Comparison of ENCODE assay signal across 8 cellular contexts in genomic region chr15:59247364-59247763, GRCh38. TPM values are rescaled to one million over a fixed set of nuclear protein-coding genes. Genes with fewer than 3 reads are reported as not detected.
A peak's percentile ranks its signal among the peaks of the same experiment; 100 is the strongest.
DNase-seq lines count a peak whose midpoint lies in the region; TF ChIP-seq lines count a peak whose summit lies in the region.

No MANE protein-coding gene starts in this region.

- intact Hi-C loops in thyroid gland (cut with DNase I) = loop anchor here (10.0 kb wide), 2 partner anchors 127 to 247 kb away; partner anchors contain the start of gene MYO1E
- intact Hi-C loops in posterior vena cava (cut with DNase I) = no loop called here

- H3K9me2 ChIP-seq in GM23248 (ENCODE audit: insufficient read depth) (no peaks in the 10 kb centered on the region), neural cell (ENCODE audit: insufficient read depth, low read length) (no peaks in the 10 kb centered on the region)

- H3K9me3 ChIP-seq in GM23248 (ENCODE audit: low read depth) = no peaks in the 10 kb centered on the region
- no peaks in the 10 kb centered on the region for H3K9me3 ChIP-seq in neural cell (ENCODE audit: low read length)
- no peaks in the 10 kb centered on the region for H3K9me3 ChIP-seq in thyroid gland

- in situ Hi-C loops in GM23248 (cut with MboI) = no loop called here

- H3F3A ChIP-seq in GM23248 (ENCODE audit: insufficient read depth) (no peaks in the 10 kb centered on the region), neural cell (ENCODE audit: insufficient read depth, low read length, poor library complexity, severe bottlenecking) (no peaks in the 10 kb centered on the region)

- H2AFZ ChIP-seq in GM23248 (no peak overlapping the region), neural cell (ENCODE audit: low read depth, low read length) (no peak overlapping the region)

- WGBS in GM23248 (ENCODE audit: low coverage in 1 of 2, low lambda C conversion rate in 2 of 2, missing lambda C conversion rate in 2 of 2), 2 experiments = 29 to 50% methylated on average over 2 of the region's 2 CpGs
- 5 to 17% methylated on average over 2 of the region's 2 CpGs for WGBS in thyroid gland, 2 donors

- no peaks in the 10 kb centered on the region for H3K27me3 ChIP-seq in GM23248 (replicated peaks; ENCODE audit: insufficient read depth)
- no peaks in the 10 kb centered on the region for H3K27me3 ChIP-seq in neural cell (ENCODE audit: insufficient read depth, low read depth, low read length)
- H3K27me3 ChIP-seq in thyroid gland = no peaks in the 10 kb centered on the region

- peak; percentile 31 for TF ChIP-seq RAD21 in neural cell (conservative IDR thresholded peaks at IDR 0.05)

- H4K20me1 ChIP-seq in GM23248 (ENCODE audit: insufficient read depth) (no peaks in the 10 kb centered on the region), neural cell (ENCODE audit: insufficient read depth) (no peaks in the 10 kb centered on the region)

- H3K36me3 ChIP-seq in GM23248 (ENCODE audit: low read depth) (peaks cover 22% of the 10 kb centered on the region), neural cell (ENCODE audit: insufficient read depth, low read length) (no peaks in the 10 kb centered on the region), thyroid gland (no peaks in the 10 kb centered on the region)

- peaks cover 56% of the 10 kb centered on the region for H3K79me2 ChIP-seq in GM23248 (ENCODE audit: insufficient read depth)
- H3K79me2 ChIP-seq in neural cell (replicated peaks; ENCODE audit: insufficient read depth, low read length) = no peaks in the 10 kb centered on the region

- H3K4me1 ChIP-seq in GM23248 (ENCODE audit: insufficient read depth) (no peaks in the 10 kb centered on the region), thyroid gland (no peaks in the 10 kb centered on the region)

- H3K27ac ChIP-seq in GM23248 (no peak overlapping the region), neural cell (ENCODE audit: low read length) (no peak overlapping the region), thyroid gland (no peak overlapping the region)

- no peak for TF ChIP-seq EP300 in neural cell (conservative IDR thresholded peaks at IDR 0.05; ENCODE audit: poor library complexity, severe bottlenecking)

- TF ChIP-seq POLR2A in thyroid gland (IDR thresholded peaks at IDR 0.05) = no peak

- H3K4me2 ChIP-seq in GM23248 (ENCODE audit: unreplicated experiment) = no peak overlapping the region
- H3K4me2 ChIP-seq in neural cell (ENCODE audit: low read length) = no peak overlapping the region

- TF ChIP-seq CTCF in AG09309 (IDR thresholded peaks at IDR 0.05; ENCODE audit: control insufficient read depth, insufficient read depth, low read depth, low read length, missing control alignments) (peak; percentile 73), neural cell (IDR thresholded peaks at IDR 0.05; ENCODE audit: poor library complexity, severe bottlenecking) (peak; percentile 50), thyroid gland (IDR thresholded peaks at IDR 0.05) (peak; percentile 19 to 71 (median 62))

- DNase-seq in AG09309 (ENCODE audit: low read depth) (peak; percentile 40), GM23248 (peak; percentile 76), NOMO-1 treated with DMSO at 0.1 percent for 48 hours (lab: John Stamatoyannopoulos, UW; ENCODE audit: unreplicated experiment) (peak; percentile 58), fibroblast of gingiva (ENCODE audit: low read depth) (peak; percentile 70), thyroid gland (peak; percentile 76), posterior vena cava (ENCODE audit: low spot score) (no peak)
- DNase-seq in activated CD8-positive, alpha-beta memory T cell treated with anti-CD3 and anti-CD28 coated beads, Interleukin-2, amount 50 U/mL, for 48 hours = peak; percentile 57

- H3K4me3 ChIP-seq in AG09309 (ENCODE audit: control insufficient read depth, low read depth, low read length) (no peak overlapping the region), GM23248 (no peak overlapping the region), neural cell (ENCODE audit: low read length) (no peak overlapping the region), thyroid gland (replicated peaks in 1 of 3) (no peak overlapping the region)

- H3K9ac ChIP-seq in GM23248 (no peak overlapping the region), neural cell (ENCODE audit: low read length) (no peak overlapping the region)

TF ChIP-seq in neural cell, 6 proteins besides CTCF, POLR2A, EP300 and RAD21:
- TF ChIP-seq EZH2 (IDR thresholded peaks at IDR 0.05; ENCODE audit: borderline replicate concordance, insufficient read depth, low read length, poor library complexity, severe bottlenecking) = no peak
- TF ChIP-seq POLR2AphosphoS5 (IDR thresholded peaks at IDR 0.05) = no peak
- TF ChIP-seq SMC3 (conservative IDR thresholded peaks at IDR 0.05; ENCODE audit: poor library complexity) = peak; percentile 58

RNA-seq across cellular contexts. Expression of gene LDHAL6B, which starts 40.7 kb away (rescaled TPM):
- not detected in 2 replicates for total RNA-seq in GM23248 (2014; rRNA removed; shearing (Covaris generic))
- 0.10 and 0.25 TPM in 2 replicates for polyA plus RNA-seq in GM23248 (2016; fragmentation: Nextera tagmentation; extraction: Ambion mirVana)
- polyA plus RNA-seq in neural cell = not detected in 2 replicates
- not detected in 2 replicates for polyA minus RNA-seq in neural cell
- under 1 TPM in 1 of 4 donors, not detected in 3; 0.27 TPM for total RNA-seq in thyroid gland
- not detected for total RNA-seq in posterior vena cava
